In the genomic region with DNA sequence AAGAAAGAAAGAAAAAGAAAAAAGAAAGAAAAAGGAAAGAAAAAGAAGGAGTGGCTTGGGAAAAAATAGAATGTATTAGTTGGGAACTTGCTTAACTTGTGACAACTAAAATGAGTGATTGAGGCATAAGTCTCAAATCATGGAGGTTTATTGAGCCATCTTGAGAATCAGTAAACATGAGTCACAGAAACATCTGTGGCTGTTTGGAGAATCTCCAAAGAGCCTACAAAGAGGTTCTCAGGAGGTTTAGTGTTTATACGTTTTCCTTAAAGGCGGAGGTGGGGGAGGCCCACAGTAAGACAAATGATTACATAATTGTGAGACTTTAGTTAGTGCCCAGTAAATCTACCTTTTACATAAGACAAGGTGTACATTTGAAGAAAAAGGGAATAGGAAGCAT, we compare ENCODE assay signal across 19 cellular contexts. TPM values are rescaled to one million over a fixed set of nuclear protein-coding genes. Genes with fewer than 3 reads are reported as not detected.
DNase-seq lines count a peak whose midpoint lies in the region; ATAC-seq, FAIRE-seq and TF ChIP-seq lines count a peak whose summit lies in the region.
"Had no signal": no experiment of that assay in that cellular context is flagged by ENCODE, and none has a peak within 500 bp of the region (broad histone marks: within the 10 kb centered on the region; RNA-seq: fewer than 3 reads in every experiment).

No MANE protein-coding gene starts in this region.

- H3K4me3 ChIP-seq in AG04450 (ENCODE audit: low read depth, low read length), result no peak overlapping the region
- no peak overlapping the region for H3K4me3 ChIP-seq in astrocyte of the spinal cord (ENCODE audit: low read depth, low read length)
- H3K4me3 ChIP-seq: lower lobe of right lung, SJSA1 had no signal

- no peak overlapping the region for H3K27ac Mint-ChIP-seq in activated naive CD8-positive, alpha-beta T cell treated with anti-CD3 and anti-CD28 coated beads, Interleukin-2, amount 50 U/mL, for 24 hours
- H3K27ac Mint-ChIP-seq: activated CD4-positive, alpha-beta T cell treated with anti-CD3 and anti-CD28 coated beads, Interleukin-2, amount 10 ng/mL, durations not matched to agents 24 days and 14 days; nephron progenitor cell had no signal

- TF ChIP-seq CTCF in AG04450 (IDR thresholded peaks at IDR 0.05; ENCODE audit: low read depth, low read length) (no peak), astrocyte of the spinal cord (IDR thresholded peaks at IDR 0.05; ENCODE audit: low read depth, low read length) (no peak)

- no peaks in the 10 kb centered on the region for H3K4me1 Mint-ChIP-seq in activated naive CD8-positive, alpha-beta T cell treated with anti-CD3 and anti-CD28 coated beads, Interleukin-2, amount 50 U/mL, for 24 hours
- H3K4me1 Mint-ChIP-seq: activated CD4-positive, alpha-beta T cell treated with anti-CD3 and anti-CD28 coated beads, Interleukin-2, amount 10 ng/mL, durations not matched to agents 24 days and 14 days had no signal

- no peak overlapping the region for H3K27ac ChIP-seq in AG04450 (ENCODE audit: low read depth, low read length)
- H3K27ac ChIP-seq: lower lobe of right lung, SJSA1 had no signal

- in situ Hi-C loops in astrocyte of the spinal cord (cut with HindIII; ENCODE audit: low sequenced_read_pairs), result no loop called here

- H3K9me3 ChIP-seq in AG04450 (ENCODE audit: control insufficient read depth, insufficient read depth, low read length), result peaks cover 8% of the 10 kb centered on the region; the same call in 1 of the 2 replicates
- H3K9me3 ChIP-seq: lower lobe of right lung had no signal

- H3K36me3 Mint-ChIP-seq in activated naive CD8-positive, alpha-beta T cell treated with anti-CD3 and anti-CD28 coated beads, Interleukin-2, amount 50 U/mL, for 24 hours (ENCODE audit: low read depth), result no peaks in the 10 kb centered on the region

- no peak overlapping the region for H3K4me3 Mint-ChIP-seq in activated naive CD8-positive, alpha-beta T cell treated with anti-CD3 and anti-CD28 coated beads, Interleukin-2, amount 50 U/mL, for 24 hours
- H3K4me3 Mint-ChIP-seq: activated CD4-positive, alpha-beta T cell treated with anti-CD3 and anti-CD28 coated beads, Interleukin-2, amount 10 ng/mL, durations not matched to agents 24 days and 14 days; activated T-cell treated with anti-CD3 and anti-CD28 coated beads, Interleukin-2, amount 50 U/mL, for 4 hours; H9; nephron progenitor cell had no signal

- POLR2A ChIA-PET in AG04450 (lab: Yijun Ruan, JAX), result no interaction called here

- no peaks in the 10 kb centered on the region for H3K27me3 ChIP-seq in AG04450 (ENCODE audit: control insufficient read depth, insufficient read depth, low read length)
- H3K27me3 ChIP-seq: SJSA1 had no signal

- DNase-seq in AG04450 (ENCODE audit: low read depth, low spot score), result peak; percentile 53
- peak; percentile 28 for DNase-seq in HT-29 (ENCODE audit: low spot score)
- DNase-seq in astrocyte of the spinal cord (ENCODE audit: low read depth, low spot score), result peak; percentile 42
- DNase-seq in fibroblast of the conjunctiva (ENCODE audit: low read depth), result peak; percentile 10
- DNase-seq in UCSD-AML1 (lab: John Stamatoyannopoulos, UW; ENCODE audit: unreplicated experiment), result no peak
- DNase-seq in activated naive CD8-positive, alpha-beta T cell treated with anti-CD3 and anti-CD28 coated beads, Interleukin-2, amount 50 U/mL, for 24 hours, result no peak
- no peak for DNase-seq in GF-D8 (lab: John Stamatoyannopoulos, UW)
- DNase-seq in GM12891 (ENCODE audit: insufficient read length, low spot score), result no peak
- DNase-seq: activated CD4-positive, alpha-beta T cell treated with anti-CD3 and anti-CD28 coated beads, Interleukin-2, amount 10 ng/mL, durations not matched to agents 24 days and 14 days; activated T-cell treated with anti-CD3 and anti-CD28 coated beads, Interleukin-2, amount 50 U/mL, for 4 hours; Caco-2; erythroblast; H9; lower lobe of right lung; NCI-H1417; nephron progenitor cell; T1000 had no signal

- H3K9me3 Mint-ChIP-seq in activated naive CD8-positive, alpha-beta T cell treated with anti-CD3 and anti-CD28 coated beads, Interleukin-2, amount 50 U/mL, for 24 hours, result peaks cover 6% of the 10 kb centered on the region

- no peak for TF ChIP-seq POLR2A in GM12891 (IDR thresholded peaks at IDR 0.05; ENCODE audit: low read depth, low read length)

- CTCF ChIA-PET in AG04450 (lab: Charles Lee), result no interaction called here

- peaks cover 7% of the 10 kb centered on the region for H3K27me3 Mint-ChIP-seq in activated naive CD8-positive, alpha-beta T cell treated with anti-CD3 and anti-CD28 coated beads, Interleukin-2, amount 50 U/mL, for 24 hours
- H3K27me3 Mint-ChIP-seq: activated CD4-positive, alpha-beta T cell treated with anti-CD3 and anti-CD28 coated beads, Interleukin-2, amount 10 ng/mL, durations not matched to agents 24 days and 14 days had no signal

- FAIRE-seq in GM12891 (lab: Jason Lieb, UNC), result no peak

- no peak for ATAC-seq in activated naive CD8-positive, alpha-beta T cell treated with anti-CD3 and anti-CD28 coated beads, Interleukin-2, amount 50 U/mL, for 24 hours
- ATAC-seq: activated T-cell treated with anti-CD3 and anti-CD28 coated beads, Interleukin-2, amount 50 U/mL, for 4 hours; lower lobe of right lung had no signal

TF ChIP-seq in GM12891, 5 proteins besides CTCF, POLR2A, EP300 and RAD21:
- no peak for TF ChIP-seq SPI1 (IDR thresholded peaks at IDR 0.05; ENCODE audit: low read depth, low read length)
- no peak for TF ChIP-seq TAF1 (IDR thresholded peaks at IDR 0.05; ENCODE audit: low read depth, low read length)
- TF ChIP-seq POLR2AphosphoS5 (IDR thresholded peaks at IDR 0.05; ENCODE audit: low read depth, low read length), result no peak
- no peak for TF ChIP-seq PAX5 (IDR thresholded peaks at IDR 0.05; ENCODE audit: insufficient read depth, low read length, severe bottlenecking)
- no peak for TF ChIP-seq POU2F2 (IDR thresholded peaks at IDR 0.05; ENCODE audit: low read depth, low read length)

RNA-seq across cellular contexts. Expression of a gene that starts 38.6 kb away (rescaled TPM):
- polyA plus RNA-seq in AG04450 (2011; rRNA removed), result not detected in 2 replicates
- not detected in 2 replicates for polyA minus RNA-seq in AG04450 (2011; rRNA and poly(A)+ RNA removed)
- not detected in 2 replicates for total RNA-seq in HT-29 (2014; rRNA removed; shearing (Covaris generic))
- not detected for polyA plus RNA-seq in GM12891 (2012; ENCODE audit: low read depth, missing spikeins)
- total RNA-seq: activated CD4-positive, alpha-beta T cell treated with anti-CD3 and anti-CD28 coated beads, Interleukin-2, amount 10 ng/mL, durations not matched to agents 24 days and 14 days; activated T-cell treated with anti-CD3 and anti-CD28 coated beads, Interleukin-2, amount 50 U/mL, for 4 hours; Caco-2; H9; lower lobe of right lung; SJSA1; temporal lobe had no signal

RNA-seq across cellular contexts. Expression of a gene that starts 39.2 kb away (rescaled TPM):
- polyA plus RNA-seq in AG04450 (2011; rRNA removed), result 4.9 and 9.4 TPM in 2 replicates
- 24.9 and 34.6 TPM in 2 replicates for polyA minus RNA-seq in AG04450 (2011; rRNA and poly(A)+ RNA removed)
- total RNA-seq in HT-29 (2014; rRNA removed; shearing (Covaris generic)), result 86.4 and 98.5 TPM in 2 replicates
- 11.7 TPM for polyA plus RNA-seq in GM12891 (2012; ENCODE audit: low read depth, missing spikeins)

Comparison
In these comparisons a context has a peak if more than half of its experiments do, and no peak if none do; other contexts are left out.
1. DNase-seq: peak in AG04450 (single experiment), HT-29 (single experiment), astrocyte of the spinal cord (single experiment) and fibroblast of the conjunctiva (single experiment); none in UCSD-AML1 (single experiment), activated naive CD8-positive, alpha-beta T cell treated with anti-CD3 and anti-CD28 coated beads, Interleukin-2, amount 50 U/mL, for 24 hours (single experiment), GF-D8 (single experiment) and GM12891 (single experiment).